Comparison of ENCODE assay signal across 8 cellular contexts in genomic region chr3:197001972-197002700, GRCh38. TPM values are rescaled to one million over a fixed set of nuclear protein-coding genes. Genes with fewer than 3 reads are reported as not detected.
A peak's percentile ranks its signal among the peaks of the same experiment; 100 is the strongest.
DNase-seq lines count a peak whose midpoint lies in the region; ATAC-seq and TF ChIP-seq lines count a peak whose summit lies in the region.

No MANE protein-coding gene starts in this region.

- H3K4me1 ChIP-seq in right atrium auricular region (peaks cover 0 to 18% of the 10 kb centered on the region in 2 donors), gastrocnemius medialis (peaks cover 7 to 13% of the 10 kb centered on the region in 2 donors)

- peak overlapping the region; percentile 61 for H3K4me3 ChIP-seq in GM06990 (replicated peaks; ENCODE audit: low read depth, low read length)
- peak overlapping the region; percentile 50 to 72 for H3K4me3 ChIP-seq in right atrium auricular region
- H3K4me3 ChIP-seq in gastrocnemius medialis: peak overlapping the region; percentile 47 to 79 (median 57)

- intact Hi-C loops in gastrocnemius medialis (cut with DNase I; ENCODE audit: low total_unique reads): loop anchor here (1.0 to 2.0 kb wide), 2 partner anchors 29 to 509 kb away; no protein-coding TSS in a partner anchor

- in situ Hi-C loops in gastrocnemius medialis (cut with MboI; ENCODE audit: low sequenced_read_pairs in 4 of 4): loop anchor here in 3 of 4 donors (25.0 kb wide), 2 partner anchors 185 to 510 kb away; no protein-coding TSS in a partner anchor

- no peak for TF ChIP-seq POLR2A in gastrocnemius medialis (IDR thresholded peaks at IDR 0.05)

- H3K9me3 ChIP-seq in right atrium auricular region (no peaks in the 10 kb centered on the region), gastrocnemius medialis (no peaks in the 10 kb centered on the region)

- TF ChIP-seq CTCF in GM06990 (IDR thresholded peaks at IDR 0.05; ENCODE audit: insufficient read depth, low read length, poor library complexity, severe bottlenecking) (no peak), right atrium auricular region (IDR thresholded peaks at IDR 0.05) (no peak), gastrocnemius medialis (IDR thresholded peaks at IDR 0.05 in 4 of 5, conservative IDR thresholded peaks at IDR 0.05 in 1 of 5) (no peak)

- H3K36me3 ChIP-seq in GM06990 (ENCODE audit: control insufficient read depth, insufficient read depth, low read length) (no peaks in the 10 kb centered on the region), right atrium auricular region (no peaks in the 10 kb centered on the region), gastrocnemius medialis (no peaks in the 10 kb centered on the region)

- H3K27me3 ChIP-seq in GM06990 (replicated peaks; ENCODE audit: control insufficient read depth, insufficient read depth, low read length): no peaks in the 10 kb centered on the region
- no peaks in the 10 kb centered on the region for H3K27me3 ChIP-seq in right atrium auricular region
- no peaks in the 10 kb centered on the region for H3K27me3 ChIP-seq in gastrocnemius medialis

- peak; percentile 3 for ATAC-seq in HG03039 (IDR thresholded peaks at IDR 0.05; ENCODE audit: unreplicated experiment)
- ATAC-seq in gastrocnemius medialis: peak in 1 of 2 donors; percentile 18

- peak overlapping the region; percentile 71 to 77 for H3K27ac ChIP-seq in right atrium auricular region
- peak overlapping the region; percentile 29 to 64 (median 52) for H3K27ac ChIP-seq in gastrocnemius medialis

- no peak for DNase-seq in GM06990 (ENCODE audit: extremely low read depth, insufficient read length)
- DNase-seq in activated naive CD4-positive, alpha-beta T cell treated with anti-CD3 and anti-CD28 coated beads, Interleukin-2, amount 50 U/mL, for 16 hours: peak; percentile 34
- DNase-seq in right atrium auricular region (ENCODE audit: low spot score): no peak
- no peak for DNase-seq in gastrocnemius medialis
- DNase-seq in H4 (ENCODE audit: low spot score): no peak
- DNase-seq in RKO (ENCODE audit: low spot score): no peak
- DNase-seq in NCI-H2107 treated with DMSO at 0.1 percent for 48 hours (lab: John Stamatoyannopoulos, UW; ENCODE audit: unreplicated experiment): no peak

RNA-seq across cellular contexts. Expression of gene MELTF, which starts 27.5 kb away (rescaled TPM):
- total RNA-seq in right atrium auricular region (1 to 10 TPM; 3.1 to 6.7 TPM), gastrocnemius medialis (under 1 TPM in 3 of 4 donors, not detected in 1; 0.36 to 0.64 (median 0.42) TPM)
- 4.9 and 7.0 TPM in 2 replicates for total RNA-seq in H4 (2014; rRNA removed; shearing (Covaris generic))

RNA-seq across cellular contexts. Expression of gene PIGZ, which starts 33.5 kb away (rescaled TPM):
- total RNA-seq in right atrium auricular region: 1 to 10 TPM; 5.4 to 7.0 TPM
- total RNA-seq in gastrocnemius medialis: 1 to 10 TPM; 2.3 to 7.5 (median 5.1) TPM
- total RNA-seq in H4 (2014; rRNA removed; shearing (Covaris generic)): 0.89 and 1.7 TPM in 2 replicates

RNA-seq across cellular contexts. Expression of gene NCBP2, which starts 59.8 kb away (rescaled TPM):
- 10 to 100 TPM; 21.6 to 22.8 TPM for total RNA-seq in right atrium auricular region
- total RNA-seq in gastrocnemius medialis: 10 to 100 TPM; 23.4 to 29.9 (median 27.5) TPM
- total RNA-seq in H4 (2014; rRNA removed; shearing (Covaris generic)): 96.0 and 116 TPM in 2 replicates
